ENCODE assay signal across 20 cellular contexts in the genomic region with DNA sequence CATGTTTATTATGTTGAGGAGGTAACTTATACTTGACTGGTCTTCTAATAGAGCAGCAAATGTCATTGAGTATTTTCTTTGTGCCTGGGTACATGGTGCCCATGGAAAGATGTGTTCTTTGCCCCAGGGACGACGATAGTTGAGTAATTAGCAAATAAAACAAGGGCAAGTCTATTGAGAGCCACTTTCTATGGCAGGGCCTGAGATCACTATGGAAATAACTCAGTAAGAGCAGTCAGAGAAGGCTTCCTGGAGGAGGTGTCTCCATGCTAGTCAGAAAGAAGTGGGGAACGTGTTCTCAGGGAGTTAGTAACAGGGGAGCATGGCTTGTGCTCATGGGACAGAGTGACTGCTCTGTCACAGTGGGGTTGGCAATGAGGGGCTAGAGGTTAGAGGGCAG. TPM values are rescaled to one million over a fixed set of nuclear protein-coding genes. Genes with fewer than 3 reads are reported as not detected.
"Had no signal": no experiment of that assay in that cellular context is flagged by ENCODE, and none has a peak within 500 bp of the region (broad histone marks: within the 10 kb centered on the region; RNA-seq: fewer than 3 reads in every experiment).

No MANE protein-coding gene starts in this region.

- ATAC-seq: heart left ventricle; left lung; naive thymus-derived CD4-positive, alpha-beta T cell; pancreas; right cardiac atrium; stimulated activated naive CD8-positive, alpha-beta T cell treated with anti-CD3 and anti-CD28 coated beads, Interleukin-15, Interleukin-2, amounts not matched to agents 100 U/mL and 50 U/mL, for 24 hours had no signal

- H3K36me3 ChIP-seq: colonic mucosa, heart left ventricle, left lung, pancreas, tibial artery had no signal

- FAIRE-seq: pancreas had no signal

- H3K27ac ChIP-seq: colonic mucosa, heart left ventricle, left lung, pancreas, tibial artery had no signal

- H3K36me3 Mint-ChIP-seq: naive thymus-derived CD4-positive, alpha-beta T cell; stimulated activated effector memory CD8-positive, alpha-beta T cell treated with anti-CD3 and anti-CD28 coated beads, Interleukin-12 subunit alpha, Interleukin-12 subunit beta, amount 100 ng/mL, for 72 hours had no signal

- H3K4me1 ChIP-seq: colonic mucosa, pancreas had no signal

- H3K4me3 Mint-ChIP-seq: naive thymus-derived CD4-positive, alpha-beta T cell; stimulated activated effector memory CD8-positive, alpha-beta T cell treated with anti-CD3 and anti-CD28 coated beads, Interleukin-12 subunit alpha, Interleukin-12 subunit beta, amount 100 ng/mL, for 72 hours had no signal

- DNase-seq: cerebellar nuclear complex; colonic mucosa; dermis blood vessel endothelial cell; effector CD4-positive, alpha-beta T cell; foreskin melanocyte; hippocampal formation; kidney glomerular epithelial cell; left lung; naive thymus-derived CD4-positive, alpha-beta T cell; right cardiac atrium; stimulated activated CD4-positive, alpha-beta T cell treated with anti-CD3 and anti-CD28 coated beads, Interleukin-2, amount 100 ng/mL, for 48 hours; stimulated activated CD8-positive, alpha-beta memory T cell treated with anti-CD3 and anti-CD28 coated beads, Interleukin-4, amount 100 ng/mL, for 48 hours; stimulated activated naive CD8-positive, alpha-beta T cell treated with anti-CD3 and anti-CD28 coated beads, Interleukin-15, Interleukin-2, amounts not matched to agents 100 U/mL and 50 U/mL, for 24 hours; tibial artery had no signal

- H3K9me3 Mint-ChIP-seq: stimulated activated effector memory CD8-positive, alpha-beta T cell treated with anti-CD3 and anti-CD28 coated beads, Interleukin-12 subunit alpha, Interleukin-12 subunit beta, amount 100 ng/mL, for 72 hours had no signal

- H3K27me3 Mint-ChIP-seq: progenitor cell of endocrine pancreas had no signal

- H3K4me3 ChIP-seq: colonic mucosa, heart left ventricle, left lung, lung, pancreas, smooth muscle cell, tibial artery had no signal

- H3K9me3 ChIP-seq: colonic mucosa, heart left ventricle, left lung, pancreas, tibial artery had no signal

- H3K27ac Mint-ChIP-seq: naive thymus-derived CD4-positive, alpha-beta T cell; progenitor cell of endocrine pancreas; stimulated activated effector memory CD8-positive, alpha-beta T cell treated with anti-CD3 and anti-CD28 coated beads, Interleukin-12 subunit alpha, Interleukin-12 subunit beta, amount 100 ng/mL, for 72 hours had no signal

- H3K4me2 ChIP-seq: smooth muscle cell had no signal

- H3K27me3 ChIP-seq: colonic mucosa, heart left ventricle, left lung, pancreas, tibial artery had no signal

RNA-seq across cellular contexts. Expression of gene CTIF, which starts 28.6 kb away (rescaled TPM):
- polyA plus RNA-seq: naive thymus-derived CD4-positive, alpha-beta T cell had no signal
